In the genomic region with DNA sequence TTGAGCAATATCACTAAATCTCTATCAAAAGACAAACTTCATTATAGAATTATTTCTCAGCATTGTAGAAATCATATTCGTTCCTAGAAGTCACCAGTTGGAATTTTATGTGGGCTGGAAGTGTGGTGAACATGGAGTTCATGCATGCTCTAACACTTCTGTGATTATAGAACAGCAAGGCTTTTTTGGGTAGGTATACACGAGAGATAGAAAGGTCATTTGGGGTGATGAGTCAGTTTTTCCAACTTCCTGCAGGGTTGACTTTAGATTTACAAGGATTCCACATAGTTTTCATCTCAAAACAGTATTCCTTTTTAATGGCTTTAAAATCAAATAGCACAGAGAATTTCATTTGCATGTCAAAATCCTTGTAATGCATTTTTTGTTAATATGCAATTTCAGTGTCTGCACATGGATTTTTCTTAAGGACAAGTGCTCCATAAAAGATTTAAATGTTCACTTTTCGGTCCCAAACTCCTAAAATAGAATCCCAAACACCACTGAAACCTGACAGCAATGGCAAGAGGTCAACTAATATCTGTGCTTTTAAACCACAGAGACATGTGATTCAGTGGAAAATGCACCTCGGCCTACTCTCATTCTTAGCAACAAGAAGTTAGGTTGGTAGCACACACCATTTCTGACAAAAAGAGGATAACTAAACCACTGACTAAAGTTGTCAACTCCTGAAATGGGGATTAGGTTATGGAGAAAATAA, we compare ENCODE assay signal across 10 cellular contexts.
DNase-seq lines count a peak whose midpoint lies in the region; ATAC-seq and TF ChIP-seq lines count a peak whose summit lies in the region.
"Had no signal": no experiment of that assay in that cellular context is flagged by ENCODE, and none has a peak within 500 bp of the region (broad histone marks: within the 10 kb centered on the region; RNA-seq: fewer than 3 reads in every experiment).

No MANE protein-coding gene starts in this region.

- no peaks in the 10 kb centered on the region for H3K9me3 Mint-ChIP-seq in activated T-helper 1 cell treated with anti-CD3 and anti-CD28 coated beads, Interleukin-12 subunit alpha, Interleukin-12 subunit beta, Interleukin-2, Interleukin-4 antibody, amounts not matched to agents 30 ng/mL and 10 ng/mL and 1 ng/mL, durations not matched to agents 14 hours and 24 hours and 36 hours
- H3K9me3 Mint-ChIP-seq in naive thymus-derived CD8-positive, alpha-beta T cell: no peaks in the 10 kb centered on the region

- H3K27me3 Mint-ChIP-seq in activated T-helper 1 cell treated with anti-CD3 and anti-CD28 coated beads, Interleukin-12 subunit alpha, Interleukin-12 subunit beta, Interleukin-2, Interleukin-4 antibody, amounts not matched to agents 30 ng/mL and 10 ng/mL and 1 ng/mL, durations not matched to agents 14 hours and 24 hours and 36 hours (ENCODE audit: insufficient read depth): no peaks in the 10 kb centered on the region
- peaks cover 0 to 1% (median 0%) of the 10 kb centered on the region in 5 donors for H3K27me3 Mint-ChIP-seq in naive thymus-derived CD8-positive, alpha-beta T cell

- no peak overlapping the region for H3K4me3 ChIP-seq in mucosa of rectum (ENCODE audit: low read length in 2 of 2)
- H3K4me3 ChIP-seq: Peyer's patch had no signal

- peak overlapping the region; percentile 6 to 47 for H3K27ac ChIP-seq in mucosa of rectum (ENCODE audit: low read depth in 2 of 2, low read length in 2 of 2)

- H3K4me1 Mint-ChIP-seq in activated T-helper 1 cell treated with anti-CD3 and anti-CD28 coated beads, Interleukin-12 subunit alpha, Interleukin-12 subunit beta, Interleukin-2, Interleukin-4 antibody, amounts not matched to agents 30 ng/mL and 10 ng/mL and 1 ng/mL, durations not matched to agents 14 hours and 24 hours and 36 hours (ENCODE audit: low read depth): peaks cover 5% of the 10 kb centered on the region
- H3K4me1 Mint-ChIP-seq in naive thymus-derived CD8-positive, alpha-beta T cell: no peaks in the 10 kb centered on the region

- intact Hi-C loops in activated T-helper 1 cell treated with anti-CD3 and anti-CD28 coated beads, Interleukin-12 subunit alpha, Interleukin-12 subunit beta, Interleukin-2, Interleukin-4 antibody, amounts not matched to agents 30 ng/mL and 10 ng/mL and 1 ng/mL, durations not matched to agents 14 hours and 24 hours and 36 hours (cut with micrococcal nuclease): no loop called here

- H3K36me3 ChIP-seq in mucosa of rectum (ENCODE audit: control insufficient read depth in 2 of 2, insufficient read depth in 2 of 2, low read length in 2 of 2): no peaks in the 10 kb centered on the region
- H3K36me3 ChIP-seq: Peyer's patch had no signal

- no peak overlapping the region for H3K27ac Mint-ChIP-seq in activated T-helper 1 cell treated with anti-CD3 and anti-CD28 coated beads, Interleukin-12 subunit alpha, Interleukin-12 subunit beta, Interleukin-2, Interleukin-4 antibody, amounts not matched to agents 30 ng/mL and 10 ng/mL and 1 ng/mL, durations not matched to agents 14 hours and 24 hours and 36 hours
- H3K27ac Mint-ChIP-seq in naive thymus-derived CD8-positive, alpha-beta T cell: no peak overlapping the region

- no peaks in the 10 kb centered on the region for H3K4me1 ChIP-seq in mucosa of rectum (ENCODE audit: control insufficient read depth in 2 of 2, insufficient read depth in 2 of 2, low read length in 2 of 2)
- H3K4me1 ChIP-seq: Peyer's patch had no signal

- no peaks in the 10 kb centered on the region for H3K27me3 ChIP-seq in mucosa of rectum (ENCODE audit: control insufficient read depth in 2 of 2, insufficient read depth in 2 of 2, low read length in 2 of 2)
- H3K27me3 ChIP-seq: Peyer's patch had no signal

- H3K9ac ChIP-seq in mucosa of rectum (ENCODE audit: low read depth in 1 of 2, low read length in 2 of 2): no peak overlapping the region

- DNase-seq in activated T-helper 1 cell treated with anti-CD3 and anti-CD28 coated beads, Interleukin-12 subunit alpha, Interleukin-12 subunit beta, Interleukin-2, Interleukin-4 antibody, amounts not matched to agents 30 ng/mL and 10 ng/mL and 1 ng/mL, durations not matched to agents 14 hours and 24 hours and 36 hours (ENCODE audit: low spot score): no peak
- DNase-seq in medulla oblongata (ENCODE audit: extremely low spot score) (no peak), retina (no peak)
- no peak for DNase-seq in naive thymus-derived CD8-positive, alpha-beta T cell
- DNase-seq: activated gamma-delta T cell treated with Interleukin-2 at 50 U/mL for 16 hours, Peyer's patch had no signal

- H3K36me3 Mint-ChIP-seq in activated T-helper 1 cell treated with anti-CD3 and anti-CD28 coated beads, Interleukin-12 subunit alpha, Interleukin-12 subunit beta, Interleukin-2, Interleukin-4 antibody, amounts not matched to agents 30 ng/mL and 10 ng/mL and 1 ng/mL, durations not matched to agents 14 hours and 24 hours and 36 hours (ENCODE audit: low read depth): no peaks in the 10 kb centered on the region
- no peaks in the 10 kb centered on the region for H3K36me3 Mint-ChIP-seq in naive thymus-derived CD8-positive, alpha-beta T cell

- POLR2A ChIA-PET in naive thymus-derived CD8-positive, alpha-beta T cell (lab: Charles Lee): no interaction called here

- ATAC-seq in GM18499 (IDR thresholded peaks at IDR 0.05; ENCODE audit: insufficient read depth, unreplicated experiment) (peak; percentile 45), HG02759 (IDR thresholded peaks at IDR 0.05; ENCODE audit: unreplicated experiment) (peak; percentile 69), SK-N-SH treated with all-trans-retinoic acid at 6 μM for 48 hours (peak; percentile 53)
- ATAC-seq in naive thymus-derived CD8-positive, alpha-beta T cell: no peak

- H3K9me3 ChIP-seq in mucosa of rectum (ENCODE audit: control insufficient read depth in 2 of 2, low read length in 2 of 2): no peaks in the 10 kb centered on the region
- H3K9me3 ChIP-seq: Peyer's patch had no signal

- no peak overlapping the region for H3K4me3 Mint-ChIP-seq in activated T-helper 1 cell treated with anti-CD3 and anti-CD28 coated beads, Interleukin-12 subunit alpha, Interleukin-12 subunit beta, Interleukin-2, Interleukin-4 antibody, amounts not matched to agents 30 ng/mL and 10 ng/mL and 1 ng/mL, durations not matched to agents 14 hours and 24 hours and 36 hours
- no peak overlapping the region for H3K4me3 Mint-ChIP-seq in naive thymus-derived CD8-positive, alpha-beta T cell

TF ChIP-seq in SK-N-SH treated with all-trans-retinoic acid at 6 μM for 48 hours, 23 proteins besides CTCF, POLR2A, EP300 and RAD21 (continues in another document):
- TF ChIP-seq, protein P1, sequence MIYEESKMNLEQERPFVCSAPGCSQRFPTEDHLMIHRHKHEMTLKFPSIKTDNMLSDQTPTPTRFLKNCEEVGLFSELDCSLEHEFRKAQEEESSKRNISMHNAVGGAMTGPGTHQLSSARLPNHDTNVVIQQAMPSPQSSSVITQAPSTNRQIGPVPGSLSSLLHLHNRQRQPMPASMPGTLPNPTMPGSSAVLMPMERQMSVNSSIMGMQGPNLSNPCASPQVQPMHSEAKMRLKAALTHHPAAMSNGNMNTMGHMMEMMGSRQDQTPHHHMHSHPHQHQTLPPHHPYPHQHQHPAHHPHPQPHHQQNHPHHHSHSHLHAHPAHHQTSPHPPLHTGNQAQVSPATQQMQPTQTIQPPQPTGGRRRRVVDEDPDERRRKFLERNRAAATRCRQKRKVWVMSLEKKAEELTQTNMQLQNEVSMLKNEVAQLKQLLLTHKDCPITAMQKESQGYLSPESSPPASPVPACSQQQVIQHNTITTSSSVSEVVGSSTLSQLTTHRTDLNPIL (CRISPR knock-in tag; IDR thresholded peaks at IDR 0.05; ENCODE audit: low read depth): no peak
- TF ChIP-seq, protein P2, sequence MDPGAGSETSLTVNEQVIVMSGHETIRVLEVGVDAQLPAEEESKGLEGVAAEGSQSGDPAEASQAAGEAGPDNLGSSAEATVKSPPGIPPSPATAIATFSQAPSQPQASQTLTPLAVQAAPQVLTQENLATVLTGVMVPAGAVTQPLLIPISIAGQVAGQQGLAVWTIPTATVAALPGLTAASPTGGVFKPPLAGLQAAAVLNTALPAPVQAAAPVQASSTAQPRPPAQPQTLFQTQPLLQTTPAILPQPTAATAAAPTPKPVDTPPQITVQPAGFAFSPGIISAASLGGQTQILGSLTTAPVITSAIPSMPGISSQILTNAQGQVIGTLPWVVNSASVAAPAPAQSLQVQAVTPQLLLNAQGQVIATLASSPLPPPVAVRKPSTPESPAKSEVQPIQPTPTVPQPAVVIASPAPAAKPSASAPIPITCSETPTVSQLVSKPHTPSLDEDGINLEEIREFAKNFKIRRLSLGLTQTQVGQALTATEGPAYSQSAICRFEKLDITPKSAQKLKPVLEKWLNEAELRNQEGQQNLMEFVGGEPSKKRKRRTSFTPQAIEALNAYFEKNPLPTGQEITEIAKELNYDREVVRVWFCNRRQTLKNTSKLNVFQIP (CRISPR knock-in tag; IDR thresholded peaks at IDR 0.05; ENCODE audit: borderline replicate concordance, low read depth): no peak
- TF ChIP-seq ISL1 (CRISPR knock-in tag; IDR thresholded peaks at IDR 0.05) (no peak), ZNF565 (CRISPR knock-in tag; conservative IDR thresholded peaks at IDR 0.05; ENCODE audit: low read depth) (no peak), ARNTL (CRISPR knock-in tag; IDR thresholded peaks at IDR 0.05; ENCODE audit: borderline replicate concordance, low read depth) (no peak), BACH2 (CRISPR knock-in tag; IDR thresholded peaks at IDR 0.05; ENCODE audit: borderline replicate concordance) (no peak), ZFP30 (CRISPR knock-in tag; IDR thresholded peaks at IDR 0.05) (no peak), OSR1 (CRISPR knock-in tag; IDR thresholded peaks at IDR 0.05) (no peak), RARB (CRISPR knock-in tag; IDR thresholded peaks at IDR 0.05) (no peak)
- TF ChIP-seq, protein P3, sequence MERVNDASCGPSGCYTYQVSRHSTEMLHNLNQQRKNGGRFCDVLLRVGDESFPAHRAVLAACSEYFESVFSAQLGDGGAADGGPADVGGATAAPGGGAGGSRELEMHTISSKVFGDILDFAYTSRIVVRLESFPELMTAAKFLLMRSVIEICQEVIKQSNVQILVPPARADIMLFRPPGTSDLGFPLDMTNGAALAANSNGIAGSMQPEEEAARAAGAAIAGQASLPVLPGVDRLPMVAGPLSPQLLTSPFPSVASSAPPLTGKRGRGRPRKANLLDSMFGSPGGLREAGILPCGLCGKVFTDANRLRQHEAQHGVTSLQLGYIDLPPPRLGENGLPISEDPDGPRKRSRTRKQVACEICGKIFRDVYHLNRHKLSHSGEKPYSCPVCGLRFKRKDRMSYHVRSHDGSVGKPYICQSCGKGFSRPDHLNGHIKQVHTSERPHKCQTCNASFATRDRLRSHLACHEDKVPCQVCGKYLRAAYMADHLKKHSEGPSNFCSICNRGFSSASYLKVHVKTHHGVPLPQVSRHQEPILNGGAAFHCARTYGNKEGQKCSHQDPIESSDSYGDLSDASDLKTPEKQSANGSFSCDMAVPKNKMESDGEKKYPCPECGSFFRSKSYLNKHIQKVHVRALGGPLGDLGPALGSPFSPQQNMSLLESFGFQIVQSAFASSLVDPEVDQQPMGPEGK (CRISPR knock-in tag; IDR thresholded peaks at IDR 0.05; ENCODE audit: borderline replicate concordance): no peak

Comparison
In these comparisons a context has a peak if more than half of its experiments do, and no peak if none do; other contexts are left out.
1. ATAC-seq: peak in GM18499 (single experiment), HG02759 (single experiment) and SK-N-SH treated with all-trans-retinoic acid at 6 μM for 48 hours (single experiment); none in naive thymus-derived CD8-positive, alpha-beta T cell (0 of 2).